In genomic region chr7:70506463-70506862, GRCh38 we compare ENCODE assay signal across 14 cellular contexts.
DNase-seq lines count a peak whose midpoint lies in the region; ATAC-seq, FAIRE-seq and TF ChIP-seq lines count a peak whose summit lies in the region.
"Had no signal": no experiment of that assay in that cellular context is flagged by ENCODE, and none has a peak within 500 bp of the region (broad histone marks: within the 10 kb centered on the region; RNA-seq: fewer than 3 reads in every experiment).

No MANE protein-coding gene starts in this region.

- CTCF ChIA-PET in HEK293T (lab: Yijun Ruan, JAX): interaction anchor here (0.6 to 1.1 kb wide), 2 partner anchors 76 to 464 kb away, joined by 3 to 9 read pairs; no protein-coding TSS in a partner anchor

- H3K4me1 ChIP-seq in Peyer's patch: no peaks in the 10 kb centered on the region

- no peaks in the 10 kb centered on the region for H3K36me3 ChIP-seq in Peyer's patch
- H3K36me3 ChIP-seq: thoracic aorta had no signal

- TF ChIP-seq CTCF in D721Med (IDR thresholded peaks at IDR 0.05; ENCODE audit: insufficient read depth, missing control alignments) (peak; percentile 58), Peyer's patch (IDR thresholded peaks at IDR 0.05) (peak in 4 of 6 experiments; percentile 10 to 69 (median 56)), GM20000 (IDR thresholded peaks at IDR 0.05; ENCODE audit: extremely low read depth, missing control alignments) (no peak)

- no peak for FAIRE-seq in D721Med (lab: Jason Lieb, UNC)

- H3K9me3 ChIP-seq in Peyer's patch: no peaks in the 10 kb centered on the region
- H3K9me3 ChIP-seq: thoracic aorta had no signal

- no peaks in the 10 kb centered on the region for H3K27me3 ChIP-seq in Peyer's patch

- H3K27ac ChIP-seq in Peyer's patch: no peak overlapping the region
- H3K27ac ChIP-seq: SK-N-MC, thoracic aorta had no signal

- POLR2A ChIA-PET in HEK293T (lab: Yijun Ruan, JAX): no interaction called here

- ATAC-seq in HG03342 (IDR thresholded peaks at IDR 0.05; ENCODE audit: unreplicated experiment) (no peak), GM18909 (IDR thresholded peaks at IDR 0.05; ENCODE audit: poor library complexity, unreplicated experiment) (no peak)

- no peak for TF ChIP-seq POLR2A in Peyer's patch (IDR thresholded peaks at IDR 0.05)

- no peak overlapping the region for H3K4me3 ChIP-seq in Peyer's patch
- H3K4me3 ChIP-seq: lung, SK-N-MC, thoracic aorta had no signal

- no peak for DNase-seq in D721Med (ENCODE audit: insufficient read length, low spot score)
- peak; percentile 24 for DNase-seq in HEK293T (ENCODE audit: extremely low spot score)
- peak in 2 of 3 donors; percentile 73 to 78 for DNase-seq in Peyer's patch
- peak; percentile 88 for DNase-seq in left kidney (ENCODE audit: low read depth, low spot score)
- DNase-seq in GM20000 (ENCODE audit: low spot score): no peak
- no peak for DNase-seq in NCI-H2081 (lab: John Stamatoyannopoulos, UW)
- DNase-seq: activated naive CD4-positive, alpha-beta T cell; cerebellar nuclear complex; NCI-H187 treated with DMSO at 0.1 percent for 48 hours had no signal

TF ChIP-seq in HEK293T, 16 proteins besides CTCF, POLR2A, EP300 and RAD21:
- no peak for TF ChIP-seq PKNOX1 (IDR thresholded peaks at IDR 0.05)
- TF ChIP-seq CTBP1 (IDR thresholded peaks at IDR 0.05; ENCODE audit: borderline replicate concordance): no peak
- TF ChIP-seq TARDBP (IDR thresholded peaks at IDR 0.05): no peak
- no peak for TF ChIP-seq ARNT (IDR thresholded peaks at IDR 0.05)
- TF ChIP-seq LEF1 (IDR thresholded peaks at IDR 0.05; ENCODE audit: borderline replicate concordance): no peak
- no peak for TF ChIP-seq SP1 (IDR thresholded peaks at IDR 0.05)
- TF ChIP-seq BHLHE40 (IDR thresholded peaks at IDR 0.05; ENCODE audit: borderline replicate concordance): no peak
- no peak for TF ChIP-seq SUZ12 (IDR thresholded peaks at IDR 0.05)
- no peak for TF ChIP-seq L3MBTL2 (conservative IDR thresholded peaks at IDR 0.05)
- no peak for TF ChIP-seq FOXK2 (IDR thresholded peaks at IDR 0.05)

Comparison
In these comparisons a context has a peak if more than half of its experiments do, and no peak if none do; other contexts are left out.
1. DNase-seq: peak in HEK293T (single experiment), Peyer's patch (2 of 3) and left kidney (single experiment); none in D721Med (single experiment), GM20000 (single experiment) and NCI-H2081 (0 of 2).